In the genomic region with DNA sequence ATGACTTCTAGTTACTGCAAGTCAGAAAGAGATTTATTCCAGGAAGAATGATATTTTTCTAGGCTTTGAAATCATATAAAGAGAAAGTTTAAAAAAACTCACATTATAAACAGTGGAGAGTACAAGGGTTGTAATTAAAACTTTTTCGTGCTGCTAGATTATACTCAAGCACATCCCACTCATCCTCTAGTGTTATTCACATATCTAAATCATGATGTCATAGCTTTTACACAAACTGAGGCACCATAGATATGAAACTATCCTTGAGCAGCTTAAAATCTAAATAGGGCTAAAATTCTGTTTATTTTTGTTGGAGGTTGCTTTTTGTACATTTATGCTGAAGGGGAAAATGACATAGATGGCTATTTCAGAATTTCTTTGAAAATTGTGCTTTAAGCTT, we compare ENCODE assay signal across 20 cellular contexts.
"Had no signal": no experiment of that assay in that cellular context is flagged by ENCODE, and none has a peak within 500 bp of the region (broad histone marks: within the 10 kb centered on the region; RNA-seq: fewer than 3 reads in every experiment).

No MANE protein-coding gene starts in this region.

- H3K4me1 Mint-ChIP-seq: brain had no signal

- DNase-seq: activated CD4-positive, alpha-beta T cell treated with anti-CD3 and anti-CD28 coated beads, Interleukin-2, amount 50 U/mL, for 4 hours; activated effector memory CD4-positive, alpha-beta T cell treated with anti-CD3 and anti-CD28 coated beads, Interleukin-2, amount 50 U/mL, for 16 hours; activated T-cell treated with anti-CD3 and anti-CD28 coated beads, Interleukin-2, amount 50 U/mL, for 72 hours; caudate nucleus; dorsolateral prefrontal cortex; gastrocnemius medialis; head of caudate nucleus; kidney glomerular epithelial cell; left ventricle myocardium inferior; mammary epithelial cell; naive B cell; spleen; stimulated activated CD8-positive, alpha-beta memory T cell treated with anti-CD3 and anti-CD28 coated beads, Interleukin-4, amount 100 ng/mL, for 48 hours; stimulated activated naive CD4-positive, alpha-beta T cell; tibial artery; WERI-Rb-1 had no signal

- H3K4me3 ChIP-seq: dorsolateral prefrontal cortex, gastrocnemius medialis, left ventricle myocardium inferior, spleen, tibial artery had no signal

- H3K9me3 Mint-ChIP-seq: activated naive CD4-positive, alpha-beta T cell treated with anti-CD3 and anti-CD28 coated beads, Interleukin-2, amount 50 U/mL, for 72 hours; activated T-cell treated with anti-CD3 and anti-CD28 coated beads, Interleukin-2, amount 50 U/mL, for 72 hours; brain; naive B cell had no signal

- H3K4me3 Mint-ChIP-seq: activated T-cell treated with anti-CD3 and anti-CD28 coated beads, Interleukin-2, amount 50 U/mL, for 72 hours; brain; naive B cell had no signal

- H3K27me3 Mint-ChIP-seq: brain, naive B cell had no signal

- H3K27ac Mint-ChIP-seq: activated naive CD4-positive, alpha-beta T cell treated with anti-CD3 and anti-CD28 coated beads, Interleukin-2, amount 50 U/mL, for 72 hours; activated T-cell treated with anti-CD3 and anti-CD28 coated beads, Interleukin-2, amount 50 U/mL, for 72 hours; brain; naive B cell had no signal

- H3K4me1 ChIP-seq: parathyroid adenoma, tibial artery had no signal

- H3K27ac ChIP-seq: dorsolateral prefrontal cortex, gastrocnemius medialis, left ventricle myocardium inferior, parathyroid adenoma, spleen, tibial artery, WERI-Rb-1 had no signal

- H2AFZ ChIP-seq: parathyroid adenoma had no signal

- H3K9me3 ChIP-seq: gastrocnemius medialis, left ventricle myocardium inferior, spleen, tibial artery had no signal

- H3K27me3 ChIP-seq: dorsolateral prefrontal cortex, gastrocnemius medialis, spleen, tibial artery had no signal

- ATAC-seq: activated naive CD4-positive, alpha-beta T cell treated with anti-CD3 and anti-CD28 coated beads, Interleukin-2, amount 50 U/mL, for 72 hours; activated T-cell treated with anti-CD3 and anti-CD28 coated beads, Interleukin-2, amount 50 U/mL, for 72 hours; gastrocnemius medialis; sciatic nerve had no signal
